In genomic region chr4:61199869-61200194, GRCh38 we compare ENCODE assay signal across 10 cellular contexts. TPM values are rescaled to one million over a fixed set of nuclear protein-coding genes. Genes with fewer than 3 reads are reported as not detected.
A peak's percentile ranks its signal among the peaks of the same experiment; 100 is the strongest.
DNase-seq lines count a peak whose midpoint lies in the region; ATAC-seq, FAIRE-seq and TF ChIP-seq lines count a peak whose summit lies in the region.
"Had no signal": no experiment of that assay in that cellular context is flagged by ENCODE, and none has a peak within 500 bp of the region (broad histone marks: within the 10 kb centered on the region; RNA-seq: fewer than 3 reads in every experiment).

No MANE protein-coding gene starts in this region.

- H3K9me3 ChIP-seq in astrocyte (ENCODE audit: insufficient read depth, low read depth, low read length) (no peaks in the 10 kb centered on the region), iPS-18a (ENCODE audit: control insufficient read depth, low read depth, low read length) (no peaks in the 10 kb centered on the region)
- H3K9me3 ChIP-seq: MG63 had no signal

- no peak overlapping the region for H3K27ac ChIP-seq in HL-60 (replicated peaks)
- H3K27ac ChIP-seq in astrocyte (ENCODE audit: low read depth, low read length) = no peak overlapping the region
- H3K27ac ChIP-seq in iPS-18a (ENCODE audit: low read length) = no peak overlapping the region
- peak overlapping the region in 5 of 21 experiments; percentile 50 to 84 (median 70) for H3K27ac ChIP-seq in skin epidermis

- H3K4me2 ChIP-seq in astrocyte (ENCODE audit: low read length) = peak overlapping the region; percentile 100

- H3K27me3 Mint-ChIP-seq in astrocyte (ENCODE audit: low read depth, unreplicated experiment) = no peaks in the 10 kb centered on the region
- H3K27me3 Mint-ChIP-seq in effector memory CD8-positive, alpha-beta T cell = peaks cover 14 to 46% of the 10 kb centered on the region in 2 donors

- no peak for DNase-seq in HL-60 (ENCODE audit: low read depth in 1 of 2, low spot score in 1 of 2)
- no peak for DNase-seq in astrocyte (ENCODE audit: low read depth)
- no peak for DNase-seq in effector memory CD8-positive, alpha-beta T cell
- DNase-seq in NCI-H187 treated with DMSO at 0.1 percent for 48 hours (lab: John Stamatoyannopoulos, UW) = no peak

- no peaks in the 10 kb centered on the region for H3K36me3 Mint-ChIP-seq in astrocyte (ENCODE audit: low read depth, unreplicated experiment)
- H3K36me3 Mint-ChIP-seq in effector memory CD8-positive, alpha-beta T cell (ENCODE audit: insufficient read depth) = peaks cover 3% of the 10 kb centered on the region

- H3K9ac ChIP-seq in astrocyte (ENCODE audit: low read length) = peak overlapping the region; percentile 84
- H3K9ac ChIP-seq in iPS-18a (ENCODE audit: low read length) = peak overlapping the region; percentile 75

- H3K4me3 ChIP-seq in HL-60 (replicated peaks; ENCODE audit: insufficient read depth, low read length) (peak overlapping the region; percentile 43), astrocyte (ENCODE audit: insufficient read depth, low read depth, low read length) (peak overlapping the region; percentile 83), iPS-18a (ENCODE audit: low read length) (peak overlapping the region; percentile 71), skin epidermis (peak overlapping the region; percentile 33 to 70 (median 44))

- H3K36me3 ChIP-seq in astrocyte (ENCODE audit: insufficient read depth, low read length) (no peaks in the 10 kb centered on the region), iPS-18a (ENCODE audit: control insufficient read depth, low read depth, low read length) (no peaks in the 10 kb centered on the region)
- H3K36me3 ChIP-seq: MG63 had no signal

- no peaks in the 10 kb centered on the region for H4K20me1 ChIP-seq in astrocyte (ENCODE audit: insufficient read depth, low read length)

- H3K4me1 ChIP-seq in astrocyte (ENCODE audit: insufficient read depth, low read length) (peaks cover 15% of the 10 kb centered on the region), iPS-18a (ENCODE audit: control insufficient read depth, low read depth, low read length) (peaks cover 23% of the 10 kb centered on the region)

- no peak for FAIRE-seq in astrocyte (lab: Jason Lieb, UNC)
- FAIRE-seq: endothelial cell of umbilical vein had no signal

- peaks cover 16% of the 10 kb centered on the region for H3K4me1 Mint-ChIP-seq in astrocyte (ENCODE audit: low read depth, unreplicated experiment)
- H3K4me1 Mint-ChIP-seq in effector memory CD8-positive, alpha-beta T cell (ENCODE audit: low read depth in 2 of 2) = peaks cover 0 to 1% of the 10 kb centered on the region in 2 donors

- H3K27me3 ChIP-seq in HL-60 (ENCODE audit: insufficient read depth, poor library complexity, severe bottlenecking) (peaks cover 41% of the 10 kb centered on the region), astrocyte (ENCODE audit: insufficient read depth, low read length) (peaks cover 6% of the 10 kb centered on the region), iPS-18a (ENCODE audit: control insufficient read depth, insufficient read depth, low read length) (peaks cover 49% of the 10 kb centered on the region)

- TF ChIP-seq CTCF in HL-60 (IDR thresholded peaks at IDR 0.05; ENCODE audit: insufficient read depth, low read length) (no peak), astrocyte (IDR thresholded peaks at IDR 0.05; ENCODE audit: insufficient read depth, low read depth, low read length) (no peak)

- H3K4me3 Mint-ChIP-seq in astrocyte (ENCODE audit: unreplicated experiment) = peak overlapping the region; percentile 99
- no peak overlapping the region for H3K4me3 Mint-ChIP-seq in effector memory CD8-positive, alpha-beta T cell

- H3K9me3 Mint-ChIP-seq in astrocyte (ENCODE audit: unreplicated experiment) = no peaks in the 10 kb centered on the region
- peaks cover 0 to 8% of the 10 kb centered on the region in 2 donors for H3K9me3 Mint-ChIP-seq in effector memory CD8-positive, alpha-beta T cell

- no peak for ATAC-seq in HG03469 (IDR thresholded peaks at IDR 0.05; ENCODE audit: unreplicated experiment)
- ATAC-seq in GM18498 (IDR thresholded peaks at IDR 0.05; ENCODE audit: unreplicated experiment) = no peak
- ATAC-seq in effector memory CD8-positive, alpha-beta T cell (replicated peaks) = no peak

- H3K27ac Mint-ChIP-seq in astrocyte (ENCODE audit: unreplicated experiment) = peak overlapping the region; percentile 43
- H3K27ac Mint-ChIP-seq in effector memory CD8-positive, alpha-beta T cell = no peak overlapping the region

- peaks cover 6% of the 10 kb centered on the region for H3K79me2 ChIP-seq in astrocyte (ENCODE audit: insufficient read depth, low read length)

- H2AFZ ChIP-seq in astrocyte (ENCODE audit: low read depth, low read length) = peak overlapping the region; percentile 92

RNA-seq across cellular contexts. Expression of gene ADGRL3, which starts 0.3 kb away (rescaled TPM):
- 29.6 and 31.3 TPM in 2 replicates for total RNA-seq in astrocyte
- total RNA-seq: endothelial cell of umbilical vein had no signal
